ENCODE assay signal across 8 cellular contexts in the genomic region with DNA sequence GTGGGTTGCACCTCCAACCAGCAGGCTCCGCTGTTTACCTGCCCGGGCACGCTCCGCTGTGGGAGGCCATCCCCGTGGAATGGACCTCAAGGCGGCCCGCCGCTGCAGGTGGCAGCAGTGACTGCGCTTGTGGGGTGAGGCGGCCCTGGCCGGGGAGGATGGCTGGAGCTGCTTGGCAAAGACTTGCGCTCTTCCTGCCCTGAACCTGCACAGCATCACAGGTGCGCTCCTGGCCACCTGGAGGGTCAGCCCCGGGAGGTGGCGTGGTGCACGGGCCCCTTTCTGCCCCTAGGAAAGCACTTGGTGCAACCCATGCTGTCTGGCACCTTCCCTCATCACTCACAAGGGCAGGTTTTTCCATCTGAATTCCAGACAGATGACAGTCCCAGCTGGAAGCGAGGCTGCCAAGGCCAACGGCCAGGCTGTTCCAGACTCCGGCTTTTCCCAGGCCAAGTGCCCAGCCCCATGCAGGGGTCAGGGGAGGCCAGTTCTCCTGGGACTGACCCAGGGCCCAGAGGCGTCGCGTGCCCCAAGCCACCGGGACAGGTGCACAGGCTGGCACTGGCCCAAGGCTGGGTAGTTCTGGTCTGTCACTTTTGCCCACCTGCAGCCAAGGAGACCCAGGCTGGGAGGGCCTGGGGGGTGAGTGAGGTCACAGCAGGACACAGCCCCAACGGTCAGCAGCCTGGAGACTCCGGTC. TPM values are rescaled to one million over a fixed set of nuclear protein-coding genes. Genes with fewer than 3 reads are reported as not detected.
DNase-seq lines count a peak whose midpoint lies in the region; ATAC-seq, FAIRE-seq and TF ChIP-seq lines count a peak whose summit lies in the region.

No MANE protein-coding gene starts in this region.

- in situ Hi-C loops in mammary epithelial cell (cut with MboI; ENCODE audit: low sequenced_read_pairs in 2 of 2), result no loop called here

- no peak overlapping the region for H3K4me3 Mint-ChIP-seq in activated T-helper 1 cell treated with anti-CD3 and anti-CD28 coated beads, Interleukin-12 subunit alpha, Interleukin-12 subunit beta, Interleukin-2, Interleukin-4 antibody, amounts not matched to agents 30 ng/mL and 10 ng/mL and 1 ng/mL, durations not matched to agents 14 hours and 24 hours and 36 hours

- H3K4me3 ChIP-seq in mammary epithelial cell (replicated peaks in 1 of 3; ENCODE audit: insufficient read depth in 1 of 3, low read depth in 2 of 3, low read length in 3 of 3) (peak overlapping the region in 1 of 3 experiments; percentile 14), pancreas (peak overlapping the region in 1 of 4 donors; percentile 15)

- no peaks in the 10 kb centered on the region for H3K36me3 Mint-ChIP-seq in activated T-helper 1 cell treated with anti-CD3 and anti-CD28 coated beads, Interleukin-12 subunit alpha, Interleukin-12 subunit beta, Interleukin-2, Interleukin-4 antibody, amounts not matched to agents 30 ng/mL and 10 ng/mL and 1 ng/mL, durations not matched to agents 14 hours and 24 hours and 36 hours (ENCODE audit: low read depth)

- H3K4me1 ChIP-seq in mammary epithelial cell (ENCODE audit: insufficient read depth, low read length), result peaks cover 24% of the 10 kb centered on the region
- peaks cover 3 to 23% (median 15%) of the 10 kb centered on the region in 3 donors for H3K4me1 ChIP-seq in pancreas

- H3K27me3 ChIP-seq in mammary epithelial cell (ENCODE audit: insufficient read depth, low read length), result no peaks in the 10 kb centered on the region
- no peaks in the 10 kb centered on the region for H3K27me3 ChIP-seq in pancreas

- H3K79me2 ChIP-seq in mammary epithelial cell (ENCODE audit: insufficient read depth, low read length), result no peaks in the 10 kb centered on the region

- H3K9me3 ChIP-seq in mammary epithelial cell (replicated peaks; ENCODE audit: insufficient read depth, low read length), result no peaks in the 10 kb centered on the region
- H3K9me3 ChIP-seq in pancreas, result no peaks in the 10 kb centered on the region

- H4K20me1 ChIP-seq in mammary epithelial cell (ENCODE audit: insufficient read depth, low read length), result no peaks in the 10 kb centered on the region

- CTCF ChIA-PET in mammary epithelial cell (lab: Charles Lee; ENCODE audit: low non-redundant PET), result no interaction called here

- intact Hi-C loops in mammary epithelial cell (cut with micrococcal nuclease), result loop anchor here (1.0 kb wide), 3 partner anchors 29 to 169 kb away; no protein-coding TSS in a partner anchor
- intact Hi-C loops in pancreas (cut with DNase I), result no loop called here
- intact Hi-C loops in activated T-helper 1 cell treated with anti-CD3 and anti-CD28 coated beads, Interleukin-12 subunit alpha, Interleukin-12 subunit beta, Interleukin-2, Interleukin-4 antibody, amounts not matched to agents 30 ng/mL and 10 ng/mL and 1 ng/mL, durations not matched to agents 14 hours and 24 hours and 36 hours (cut with micrococcal nuclease), result no loop called here

- H3K4me2 ChIP-seq in mammary epithelial cell (ENCODE audit: insufficient read depth, low read depth, low read length), result peak overlapping the region; percentile 76

- H3K9ac ChIP-seq in mammary epithelial cell (ENCODE audit: insufficient read depth, low read length), result no peak overlapping the region

- WGBS in mammary epithelial cell (ENCODE audit: low coverage, missing lambda C conversion rate), result 0% methylated on average over 7 of the region's 25 CpGs
- 8% methylated on average over 22 to 25 of the region's 25 CpGs for WGBS in pancreas, 2 donors

- H2AFZ ChIP-seq in mammary epithelial cell (ENCODE audit: low read depth, low read length), result peak overlapping the region; percentile 23

- dilution Hi-C loops in mammary epithelial cell (cut with HindIII; ENCODE audit: low sequenced_read_pairs), result no loop called here

- no TSS peak for BruUV-seq in mammary epithelial cell (replicated peaks; lab: Mats Ljungman, UMichigan)

- peaks cover 3% of the 10 kb centered on the region for H3K27me3 Mint-ChIP-seq in activated T-helper 1 cell treated with anti-CD3 and anti-CD28 coated beads, Interleukin-12 subunit alpha, Interleukin-12 subunit beta, Interleukin-2, Interleukin-4 antibody, amounts not matched to agents 30 ng/mL and 10 ng/mL and 1 ng/mL, durations not matched to agents 14 hours and 24 hours and 36 hours (ENCODE audit: insufficient read depth)

- ATAC-seq in pancreas (peak; percentile 78 to 90 (median 88)), GM21717 (IDR thresholded peaks at IDR 0.05; ENCODE audit: unreplicated experiment) (no peak), HG03460 (IDR thresholded peaks at IDR 0.05; ENCODE audit: unreplicated experiment) (no peak)

- H3K4me1 Mint-ChIP-seq in activated T-helper 1 cell treated with anti-CD3 and anti-CD28 coated beads, Interleukin-12 subunit alpha, Interleukin-12 subunit beta, Interleukin-2, Interleukin-4 antibody, amounts not matched to agents 30 ng/mL and 10 ng/mL and 1 ng/mL, durations not matched to agents 14 hours and 24 hours and 36 hours (ENCODE audit: low read depth), result peaks cover 4% of the 10 kb centered on the region

- no peak overlapping the region for H3K27ac Mint-ChIP-seq in activated T-helper 1 cell treated with anti-CD3 and anti-CD28 coated beads, Interleukin-12 subunit alpha, Interleukin-12 subunit beta, Interleukin-2, Interleukin-4 antibody, amounts not matched to agents 30 ng/mL and 10 ng/mL and 1 ng/mL, durations not matched to agents 14 hours and 24 hours and 36 hours

- no peaks in the 10 kb centered on the region for H3K9me3 Mint-ChIP-seq in activated T-helper 1 cell treated with anti-CD3 and anti-CD28 coated beads, Interleukin-12 subunit alpha, Interleukin-12 subunit beta, Interleukin-2, Interleukin-4 antibody, amounts not matched to agents 30 ng/mL and 10 ng/mL and 1 ng/mL, durations not matched to agents 14 hours and 24 hours and 36 hours

- no peak for FAIRE-seq in pancreas (lab: Jason Lieb, UNC)

- no peak overlapping the region for H3K27ac ChIP-seq in mammary epithelial cell (ENCODE audit: insufficient read depth, low read depth, low read length)
- peak overlapping the region; percentile 62 to 84 (median 76) for H3K27ac ChIP-seq in pancreas

- TF ChIP-seq CTCF in mammary epithelial cell (conservative IDR thresholded peaks at IDR 0.05 in 1 of 2, IDR thresholded peaks at IDR 0.05 in 1 of 2; ENCODE audit: extremely low read depth in 1 of 2, insufficient read depth in 1 of 2, low read depth in 1 of 2, low read length in 2 of 2) (peak; percentile 15 to 57), pancreas (IDR thresholded peaks at IDR 0.05) (peak in 3 of 4 donors; percentile 10 to 35 (median 24))

- H3K36me3 ChIP-seq in mammary epithelial cell (ENCODE audit: insufficient read depth, low read length) (no peaks in the 10 kb centered on the region), pancreas (no peaks in the 10 kb centered on the region)

- DNase-seq in EH (ENCODE audit: low read depth) (peak; percentile 49), NCI-H2081 treated with DMSO at 0.1 percent for 48 hours (lab: John Stamatoyannopoulos, UW) (peak; percentile 57), mammary epithelial cell (peak; percentile 84), pancreas (peak; percentile 80 to 96 (median 89)), HuH-7 (ENCODE audit: low spot score) (no peak)
- DNase-seq in activated T-helper 1 cell treated with anti-CD3 and anti-CD28 coated beads, Interleukin-12 subunit alpha, Interleukin-12 subunit beta, Interleukin-2, Interleukin-4 antibody, amounts not matched to agents 30 ng/mL and 10 ng/mL and 1 ng/mL, durations not matched to agents 14 hours and 24 hours and 36 hours (ENCODE audit: low spot score), result no peak

RNA-seq across cellular contexts. Expression of a gene that starts 13.3 kb away (rescaled TPM):
- total RNA-seq in mammary epithelial cell (not detected), pancreas (under 1 TPM in 3 of 6 donors, not detected in 3; 0.37 to 0.87 (median 0.74) TPM)
- polyA plus RNA-seq in mammary epithelial cell (not detected), pancreas (not detected)
- polyA minus RNA-seq in mammary epithelial cell, result not detected
- 0.20 TPM in 1 of 2 replicates, not detected in the other for total RNA-seq in activated T-helper 1 cell treated with anti-CD3 and anti-CD28 coated beads, Interleukin-12 subunit alpha, Interleukin-12 subunit beta, Interleukin-2, Interleukin-4 antibody, amounts not matched to agents 30 ng/mL and 10 ng/mL and 1 ng/mL, durations not matched to agents 14 hours and 24 hours and 36 hours

RNA-seq across cellular contexts. Expression of a gene that starts 25.8 kb away (rescaled TPM):
- total RNA-seq in mammary epithelial cell, result not detected
- not detected for polyA plus RNA-seq in mammary epithelial cell
- polyA minus RNA-seq in mammary epithelial cell, result not detected
- not detected for total RNA-seq in pancreas
- polyA plus RNA-seq in pancreas, result not detected
- total RNA-seq in activated T-helper 1 cell treated with anti-CD3 and anti-CD28 coated beads, Interleukin-12 subunit alpha, Interleukin-12 subunit beta, Interleukin-2, Interleukin-4 antibody, amounts not matched to agents 30 ng/mL and 10 ng/mL and 1 ng/mL, durations not matched to agents 14 hours and 24 hours and 36 hours, result 0.10 TPM in 1 of 2 replicates, not detected in the other

RNA-seq across cellular contexts. Expression of a gene that starts 33.3 kb away (rescaled TPM):
- total RNA-seq in mammary epithelial cell, result 10 to 100 TPM in 1 of 2 donors, 1 to 10 TPM in 1; 6.3 to 13.0 TPM
- 8.0 TPM for polyA plus RNA-seq in mammary epithelial cell
- polyA minus RNA-seq in mammary epithelial cell, result 3.8 TPM
- total RNA-seq in pancreas, result 10 to 100 TPM; 25.9 to 57.3 (median 38.1) TPM
- polyA plus RNA-seq in pancreas, result 100 to 1,000 TPM; 175 to 275 TPM
- 30.5 and 33.0 TPM in 2 replicates for total RNA-seq in activated T-helper 1 cell treated with anti-CD3 and anti-CD28 coated beads, Interleukin-12 subunit alpha, Interleukin-12 subunit beta, Interleukin-2, Interleukin-4 antibody, amounts not matched to agents 30 ng/mL and 10 ng/mL and 1 ng/mL, durations not matched to agents 14 hours and 24 hours and 36 hours

RNA-seq across cellular contexts. Expression of a gene that starts 33.5 kb away (rescaled TPM):
- total RNA-seq in mammary epithelial cell (10 to 100 TPM; 18.5 to 25.6 TPM), pancreas (10 to 100 TPM; 17.8 to 24.4 (median 19.9) TPM)
- polyA plus RNA-seq in mammary epithelial cell (26.1 TPM), pancreas (10 to 100 TPM; 18.2 to 28.0 TPM)
- 19.0 TPM for polyA minus RNA-seq in mammary epithelial cell
- 28.7 and 34.7 TPM in 2 replicates for total RNA-seq in activated T-helper 1 cell treated with anti-CD3 and anti-CD28 coated beads, Interleukin-12 subunit alpha, Interleukin-12 subunit beta, Interleukin-2, Interleukin-4 antibody, amounts not matched to agents 30 ng/mL and 10 ng/mL and 1 ng/mL, durations not matched to agents 14 hours and 24 hours and 36 hours

RNA-seq across cellular contexts. Expression of a gene that starts 51.3 kb away (rescaled TPM):
- total RNA-seq in mammary epithelial cell (1 to 10 TPM; 2.7 to 3.5 TPM), pancreas (1 to 10 TPM in 5 of 6 donors, under 1 TPM in 1; 0.74 to 7.4 (median 1.4) TPM)
- polyA plus RNA-seq in mammary epithelial cell (3.0 TPM), pancreas (1 to 10 TPM; 1.5 to 3.3 TPM)
- 2.4 TPM for polyA minus RNA-seq in mammary epithelial cell
- total RNA-seq in activated T-helper 1 cell treated with anti-CD3 and anti-CD28 coated beads, Interleukin-12 subunit alpha, Interleukin-12 subunit beta, Interleukin-2, Interleukin-4 antibody, amounts not matched to agents 30 ng/mL and 10 ng/mL and 1 ng/mL, durations not matched to agents 14 hours and 24 hours and 36 hours, result 3.3 and 4.2 TPM in 2 replicates

Comparison
In these comparisons a context has a peak if more than half of its experiments do, and no peak if none do; other contexts are left out.
1. DNase-seq: peak in EH (single experiment), NCI-H2081 treated with DMSO at 0.1 percent for 48 hours (single experiment), mammary epithelial cell (single experiment) and pancreas (6 of 6); none in activated T-helper 1 cell treated with anti-CD3 and anti-CD28 coated beads, Interleukin-12 subunit alpha, Interleukin-12 subunit beta, Interleukin-2, Interleukin-4 antibody, amounts not matched to agents 30 ng/mL and 10 ng/mL and 1 ng/mL, durations not matched to agents 14 hours and 24 hours and 36 hours (single experiment) and HuH-7 (single experiment).
2. ATAC-seq: peak in pancreas (4 of 4); none in GM21717 (single experiment) and HG03460 (single experiment).